In genomic region chr9:112332977-112333638, GRCh38 we compare ENCODE assay signal across 8 cellular contexts. TPM values are rescaled to one million over a fixed set of nuclear protein-coding genes. Genes with fewer than 3 reads are reported as not detected.
A peak's percentile ranks its signal among the peaks of the same experiment; 100 is the strongest.
DNase-seq lines count a peak whose midpoint lies in the region; ATAC-seq and TF ChIP-seq lines count a peak whose summit lies in the region.

Gene PTBP3 (minus strand): TSS chr9:112333619. CDS start chr9:112297865, 35,754 bp downstream.

- peak within 1 kb of the TSS; percentile 100 for H3K4me3 ChIP-seq in suprapubic skin

- TF ChIP-seq CTCF in suprapubic skin (IDR thresholded peaks at IDR 0.05), result no peak

- peak; percentile 91 for DNase-seq in DMS 273 (lab: John Stamatoyannopoulos, UW; ENCODE audit: unreplicated experiment)
- DNase-seq in HUDEP-2 (lab: John Stamatoyannopoulos, UW; ENCODE audit: unreplicated experiment in 76 of 76), result peak in 73 of 76 experiments; percentile 10 to 93 (median 70)
- peak; percentile 77 for DNase-seq in RPMI8226
- DNase-seq in activated naive CD4-positive, alpha-beta T cell (lab: John Stamatoyannopoulos, UW), result peak; percentile 46 to 74 (median 52)
- peak; percentile 52 for DNase-seq in foreskin melanocyte
- DNase-seq in nucleus accumbens (lab: John Stamatoyannopoulos, UW), result peak in 45 of 56 donors; percentile 7 to 79 (median 55)
- peak; percentile 91 to 94 for DNase-seq in suprapubic skin (ENCODE audit: low spot score in 2 of 2)

- no peaks in the 10 kb centered on the region for H3K36me3 ChIP-seq in suprapubic skin

- H3K27ac ChIP-seq in suprapubic skin, result peak within 1 kb of the TSS; percentile 100

- ATAC-seq in GM21367 (IDR thresholded peaks at IDR 0.05; ENCODE audit: unreplicated experiment), result peak; percentile 53

- H3K4me1 ChIP-seq in suprapubic skin, result peaks cover 39% of the 10 kb centered on the region

- TF ChIP-seq POLR2A in suprapubic skin (IDR thresholded peaks at IDR 0.05), result peak; percentile 30 to 74

- WGBS in suprapubic skin, result 0% methylated on average over 6 of the region's 90 CpGs

- H3K9me3 ChIP-seq in suprapubic skin, result no peaks in the 10 kb centered on the region

- no peaks in the 10 kb centered on the region for H3K27me3 ChIP-seq in suprapubic skin

- no peak for TF ChIP-seq EP300 in suprapubic skin (IDR thresholded peaks at IDR 0.05)

RNA-seq across cellular contexts. Expression of gene PTBP3, which starts in this region (rescaled TPM):
- 100 to 1,000 TPM in 3 of 4 donors, 10 to 100 TPM in 1; 90.4 to 333 (median 168) TPM for total RNA-seq in suprapubic skin

Comparison
In these comparisons a context has a peak if more than half of its experiments do, and no peak if none do; other contexts are left out.
1. Peak in every context shown above with its lines: DNase-seq, ATAC-seq, H3K4me3 ChIP-seq and H3K27ac ChIP-seq.